Comparison of ENCODE assay signal across 13 cellular contexts in genomic region chr20:5116875-5117274, GRCh38. TPM values are rescaled to one million over a fixed set of nuclear protein-coding genes. Genes with fewer than 3 reads are reported as not detected.
A peak's percentile ranks its signal among the peaks of the same experiment; 100 is the strongest.
DNase-seq lines count a peak whose midpoint lies in the region; TF ChIP-seq lines count a peak whose summit lies in the region.
"Had no signal": no experiment of that assay in that cellular context is flagged by ENCODE, and none has a peak within 500 bp of the region (broad histone marks: within the 10 kb centered on the region; RNA-seq: fewer than 3 reads in every experiment).

No MANE protein-coding gene starts in this region.

- peak overlapping the region; percentile 98 for H3K27ac Mint-ChIP-seq in activated T-cell treated with anti-CD3 and anti-CD28 coated beads, Interleukin-2, amount 50 U/mL, for 24 hours
- H3K27ac Mint-ChIP-seq in activated CD4-positive, alpha-beta memory T cell treated with anti-CD3 and anti-CD28 coated beads for 36 hours: no peak overlapping the region
- H3K27ac Mint-ChIP-seq: IgD-negative memory B cell had no signal

- CTCF ChIA-PET in activated CD4-positive, alpha-beta memory T cell treated with anti-CD3 and anti-CD28 coated beads for 36 hours (lab: Charles Lee): interaction anchor here (0.6 kb wide), 1 partner anchor 166 kb away, joined by 3 read pairs; no protein-coding TSS in a partner anchor

- TF ChIP-seq CTCF in HL-60 (IDR thresholded peaks at IDR 0.05; ENCODE audit: insufficient read depth, low read length) (no peak), transverse colon (IDR thresholded peaks at IDR 0.05) (no peak)

- peaks cover 0 to 15% (median 2%) of the 10 kb centered on the region in 4 donors for H3K36me3 ChIP-seq in transverse colon

- H3K27me3 Mint-ChIP-seq in activated T-cell treated with anti-CD3 and anti-CD28 coated beads, Interleukin-2, amount 50 U/mL, for 24 hours: no peaks in the 10 kb centered on the region
- H3K27me3 Mint-ChIP-seq in activated CD4-positive, alpha-beta memory T cell treated with anti-CD3 and anti-CD28 coated beads for 36 hours: no peaks in the 10 kb centered on the region
- H3K27me3 Mint-ChIP-seq: IgD-negative memory B cell had no signal

- intact Hi-C loops in activated CD4-positive, alpha-beta memory T cell treated with anti-CD3 and anti-CD28 coated beads for 36 hours (cut with micrococcal nuclease): no loop called here
- intact Hi-C loops in transverse colon (cut with DNase I; ENCODE audit: low total_unique reads): no loop called here

- no peaks in the 10 kb centered on the region for H3K9me3 Mint-ChIP-seq in activated T-cell treated with anti-CD3 and anti-CD28 coated beads, Interleukin-2, amount 50 U/mL, for 24 hours
- no peaks in the 10 kb centered on the region for H3K9me3 Mint-ChIP-seq in activated CD4-positive, alpha-beta memory T cell treated with anti-CD3 and anti-CD28 coated beads for 36 hours
- H3K9me3 Mint-ChIP-seq: IgD-negative memory B cell had no signal

- POLR2A ChIA-PET in activated CD4-positive, alpha-beta memory T cell treated with anti-CD3 and anti-CD28 coated beads for 36 hours (lab: Charles Lee): interaction anchor here (1.5 kb wide), 1 partner anchor 10 kb away, joined by 8 read pairs; the partner anchor contains the start of gene CDS2

- TF ChIP-seq POLR2A in transverse colon (IDR thresholded peaks at IDR 0.05): no peak

- WGBS in transverse colon (ENCODE audit: low coverage in 1 of 2), 2 donors: 60 to 76% methylated on average over 3 of the region's 3 CpGs

- in situ Hi-C loops in transverse colon (cut with MboI; ENCODE audit: low pct_ligation_motif_present in 1 of 4, low pct_unique_long_range_greater_than_20kb in 1 of 4, low sequenced_read_pairs in 3 of 4): no loop called here

- H3K4me3 Mint-ChIP-seq in activated T-cell treated with anti-CD3 and anti-CD28 coated beads, Interleukin-2, amount 50 U/mL, for 24 hours: peak overlapping the region; percentile 95
- H3K4me3 Mint-ChIP-seq in activated CD4-positive, alpha-beta memory T cell treated with anti-CD3 and anti-CD28 coated beads for 36 hours: peak overlapping the region; percentile 90

- peak overlapping the region; percentile 96 for H3K27ac ChIP-seq in HL-60 (replicated peaks)
- no peak overlapping the region for H3K27ac ChIP-seq in transverse colon
- H3K27ac ChIP-seq: gastrocnemius medialis, upper lobe of right lung had no signal

- H3K9me3 ChIP-seq in iPS-18c (ENCODE audit: control insufficient read depth, insufficient read depth, low read length) (no peaks in the 10 kb centered on the region), transverse colon (no peaks in the 10 kb centered on the region)
- H3K9me3 ChIP-seq: gastrocnemius medialis, upper lobe of right lung had no signal

- H3K4me1 ChIP-seq in transverse colon: peaks cover 13 to 35% (median 24%) of the 10 kb centered on the region in 4 donors

- peaks cover 65% of the 10 kb centered on the region for H3K4me1 Mint-ChIP-seq in activated T-cell treated with anti-CD3 and anti-CD28 coated beads, Interleukin-2, amount 50 U/mL, for 24 hours (ENCODE audit: low read depth)
- peaks cover 64% of the 10 kb centered on the region for H3K4me1 Mint-ChIP-seq in activated CD4-positive, alpha-beta memory T cell treated with anti-CD3 and anti-CD28 coated beads for 36 hours (ENCODE audit: low read depth)

- H3K27me3 ChIP-seq in HL-60 (ENCODE audit: insufficient read depth, poor library complexity, severe bottlenecking) (no peaks in the 10 kb centered on the region), transverse colon (no peaks in the 10 kb centered on the region)
- H3K27me3 ChIP-seq: gastrocnemius medialis, upper lobe of right lung had no signal

- peak overlapping the region; percentile 14 for H3K4me3 ChIP-seq in HL-60 (replicated peaks; ENCODE audit: insufficient read depth, low read length)
- peak overlapping the region; percentile 28; the same call in 1 of the 2 replicates for H3K4me3 ChIP-seq in iPS-18c (ENCODE audit: insufficient read depth, low read depth, low read length)
- no peak overlapping the region for H3K4me3 ChIP-seq in transverse colon
- H3K4me3 ChIP-seq: gastrocnemius medialis, upper lobe of right lung had no signal

- DNase-seq in activated T-cell treated with anti-CD3 and anti-CD28 coated beads, Interleukin-2, amount 50 U/mL, for 24 hours: no peak
- no peak for DNase-seq in activated T-cell treated with anti-CD3 and anti-CD28 coated beads for 4 hours
- DNase-seq in HL-60 (ENCODE audit: low read depth in 1 of 2, low spot score in 1 of 2): no peak
- DNase-seq in activated CD4-positive, alpha-beta memory T cell treated with anti-CD3 and anti-CD28 coated beads for 36 hours: no peak
- DNase-seq in mucosa of gallbladder (ENCODE audit: low spot score): no peak
- DNase-seq in midbrain (lab: John Stamatoyannopoulos, UW): no peak
- no peak for DNase-seq in transverse colon
- DNase-seq: effector memory CD4-positive, alpha-beta T cell; gastrocnemius medialis; NCI-H526 treated with DMSO at 0.1 percent for 48 hours; upper lobe of right lung had no signal

- H3K36me3 Mint-ChIP-seq in activated T-cell treated with anti-CD3 and anti-CD28 coated beads, Interleukin-2, amount 50 U/mL, for 24 hours (ENCODE audit: low read depth): peaks cover 75% of the 10 kb centered on the region
- H3K36me3 Mint-ChIP-seq in activated CD4-positive, alpha-beta memory T cell treated with anti-CD3 and anti-CD28 coated beads for 36 hours: peaks cover 57% of the 10 kb centered on the region

- TF ChIP-seq EP300 in transverse colon (IDR thresholded peaks at IDR 0.05; ENCODE audit: low read depth): no peak

RNA-seq across cellular contexts. Expression of gene PCNA, which starts 2.9 kb away (rescaled TPM):
- 100 to 1,000 TPM; 554 to 560 TPM for total RNA-seq in activated CD4-positive, alpha-beta memory T cell treated with anti-CD3 and anti-CD28 coated beads for 36 hours
- total RNA-seq in mucosa of gallbladder (43.9 TPM), transverse colon (10 to 100 TPM; 18.3 to 56.7 (median 38.2) TPM)

RNA-seq across cellular contexts. Expression of gene TMEM230, which starts 4.0 kb away (rescaled TPM):
- total RNA-seq in activated CD4-positive, alpha-beta memory T cell treated with anti-CD3 and anti-CD28 coated beads for 36 hours: 10 to 100 TPM; 75.5 to 77.1 TPM
- 107 TPM for total RNA-seq in mucosa of gallbladder
- total RNA-seq in transverse colon: 10 to 100 TPM; 10.1 to 83.4 (median 40.9) TPM

RNA-seq across cellular contexts. Expression of gene CDS2, which starts 9.9 kb away (rescaled TPM):
- 10 to 100 TPM; 46.5 to 47.4 TPM for total RNA-seq in activated CD4-positive, alpha-beta memory T cell treated with anti-CD3 and anti-CD28 coated beads for 36 hours
- total RNA-seq in mucosa of gallbladder: 53.0 TPM
- 10 to 100 TPM; 26.9 to 60.1 (median 30.3) TPM for total RNA-seq in transverse colon

Comparison
In these comparisons a context has a peak if more than half of its experiments do, and no peak if none do; other contexts are left out.
1. H3K4me3 ChIP-seq: peak in HL-60 (single experiment) and iPS-18c (single experiment); none in transverse colon (0 of 4).
2. RNA of gene PCNA, which starts 2.9 kb away (total RNA-seq): 554 to 560 TPM in activated CD4-positive, alpha-beta memory T cell treated with anti-CD3 and anti-CD28 coated beads for 36 hours; 43.9 TPM in mucosa of gallbladder (single experiment) and 18.3 to 56.7 TPM in transverse colon; every median in the first group is over 4 times any median in the second.